Comparison of ENCODE assay signal across 8 cellular contexts in the genomic region with DNA sequence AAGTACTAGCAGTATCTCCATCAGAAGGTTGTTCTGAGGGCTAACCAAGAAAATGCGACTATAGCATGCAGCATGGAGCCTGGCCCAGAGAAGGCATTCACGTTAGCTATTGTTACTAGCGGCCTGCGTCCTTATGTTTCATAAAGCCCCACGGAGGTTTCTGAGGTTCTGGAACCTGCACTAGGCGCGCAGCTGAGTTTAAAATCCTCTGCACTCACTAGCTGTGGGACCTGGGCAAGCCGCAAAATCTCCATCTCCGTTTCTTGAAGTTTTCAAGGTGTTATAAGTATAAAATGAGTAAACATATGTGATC. TPM values are rescaled to one million over a fixed set of nuclear protein-coding genes. Genes with fewer than 3 reads are reported as not detected.
A peak's percentile ranks its signal among the peaks of the same experiment; 100 is the strongest.
DNase-seq lines count a peak whose midpoint lies in the region; ATAC-seq and TF ChIP-seq lines count a peak whose summit lies in the region.

No MANE protein-coding gene starts in this region.

- H3K27me3 Mint-ChIP-seq in CD4-positive, alpha-beta memory T cell: peaks cover 0 to 3% of the 10 kb centered on the region in 2 donors

- peak overlapping the region; percentile 77 to 89 for H3K4me3 ChIP-seq in CD4-positive, alpha-beta memory T cell (ENCODE audit: low read length in 2 of 2)
- peak overlapping the region; percentile 92 for H3K4me3 ChIP-seq in brain microvascular endothelial cell (ENCODE audit: low read depth, low read length)
- peak overlapping the region; percentile 93 to 95 (median 95) for H3K4me3 ChIP-seq in right lobe of liver
- H3K4me3 ChIP-seq in tibial nerve: peak overlapping the region; percentile 73 to 92 (median 91)

- ATAC-seq in HG03558 (IDR thresholded peaks at IDR 0.05; ENCODE audit: extremely low read depth, unreplicated experiment) (peak; percentile 1), right lobe of liver (peak in 1 of 4 donors; percentile 3), HG03439 (IDR thresholded peaks at IDR 0.05; ENCODE audit: unreplicated experiment) (no peak)

- 14% methylated on average over 6 of the region's 9 CpGs for WGBS in right lobe of liver (ENCODE audit: insufficient coverage, low coverage, low lambda C conversion rate, missing lambda C conversion rate)
- WGBS in tibial nerve, 2 donors: 13 to 14% methylated on average over 9 of the region's 9 CpGs

- peaks cover 4 to 14% of the 10 kb centered on the region in 2 donors for H3K36me3 Mint-ChIP-seq in CD4-positive, alpha-beta memory T cell

- no peaks in the 10 kb centered on the region for H3K9me3 ChIP-seq in CD4-positive, alpha-beta memory T cell (ENCODE audit: control insufficient read depth in 1 of 2, low read length in 2 of 2)
- H3K9me3 ChIP-seq in right lobe of liver (no peaks in the 10 kb centered on the region), tibial nerve (no peaks in the 10 kb centered on the region)

- in situ Hi-C loops in brain microvascular endothelial cell (cut with HindIII; ENCODE audit: low pct_ligation_motif_present, low sequenced_read_pairs): no loop called here

- H3K4me1 ChIP-seq in CD4-positive, alpha-beta memory T cell (ENCODE audit: insufficient read depth, low read length): peaks cover 18% of the 10 kb centered on the region
- H3K4me1 ChIP-seq in right lobe of liver (peaks cover 0 to 13% (median 4%) of the 10 kb centered on the region in 4 donors), tibial nerve (peaks cover 0 to 29% (median 0%) of the 10 kb centered on the region in 4 donors)

- H3K9me3 Mint-ChIP-seq in CD4-positive, alpha-beta memory T cell: no peaks in the 10 kb centered on the region

- intact Hi-C loops in CD4-positive, alpha-beta memory T cell (cut with micrococcal nuclease): loop anchor here (1.0 to 5.0 kb wide), 10 partner anchors 27 to 1414 kb away; a partner anchor contains a TSS
- intact Hi-C loops in right lobe of liver (cut with DNase I): no loop called here

- H3K36me3 ChIP-seq in CD4-positive, alpha-beta memory T cell (ENCODE audit: insufficient read depth, low read length): no peaks in the 10 kb centered on the region
- H3K36me3 ChIP-seq in brain microvascular endothelial cell (replicated peaks): no peaks in the 10 kb centered on the region
- no peaks in the 10 kb centered on the region for H3K36me3 ChIP-seq in right lobe of liver
- H3K36me3 ChIP-seq in tibial nerve: no peaks in the 10 kb centered on the region

- peaks cover 24 to 47% (median 36%) of the 10 kb centered on the region in 4 donors for H3K4me1 Mint-ChIP-seq in CD4-positive, alpha-beta memory T cell

- no peak for TF ChIP-seq EP300 in tibial nerve (IDR thresholded peaks at IDR 0.05)

- peak overlapping the region; percentile 92 to 99 (median 98) for H3K4me3 Mint-ChIP-seq in CD4-positive, alpha-beta memory T cell

- H3K27me3 ChIP-seq in CD4-positive, alpha-beta memory T cell (ENCODE audit: insufficient read depth, low read length): no peaks in the 10 kb centered on the region
- H3K27me3 ChIP-seq in brain microvascular endothelial cell (replicated peaks) (no peaks in the 10 kb centered on the region), right lobe of liver (no peaks in the 10 kb centered on the region), tibial nerve (no peaks in the 10 kb centered on the region)

- no peak for TF ChIP-seq POLR2A in right lobe of liver (IDR thresholded peaks at IDR 0.05)
- TF ChIP-seq POLR2A in tibial nerve (IDR thresholded peaks at IDR 0.05): no peak

- no peak for DNase-seq in CD4-positive, alpha-beta memory T cell
- DNase-seq in brain microvascular endothelial cell: no peak
- DNase-seq in right lobe of liver: no peak
- DNase-seq in tibial nerve (ENCODE audit: low spot score in 2 of 2): peak in 1 of 2 donors; percentile 24
- DNase-seq in SW 1271 (lab: John Stamatoyannopoulos, UW): no peak
- DNase-seq in SHP77 (lab: John Stamatoyannopoulos, UW): no peak

- CTCF ChIA-PET in CD4-positive, alpha-beta memory T cell (lab: Charles Lee; ENCODE audit: partially characterized antibody): interaction anchor here (0.8 to 2.0 kb wide), 8 partner anchors 29 to 331 kb away, joined by 3 to 9 read pairs (median 4); a partner anchor contains a TSS

- H3K27ac Mint-ChIP-seq in CD4-positive, alpha-beta memory T cell: peak overlapping the region; percentile 75 to 94 (median 90)

- peak overlapping the region; percentile 65 for H3K27ac ChIP-seq in CD4-positive, alpha-beta memory T cell (ENCODE audit: low read depth, low read length)
- H3K27ac ChIP-seq in brain microvascular endothelial cell: no peak overlapping the region
- peak overlapping the region in 1 of 3 donors; percentile 93 for H3K27ac ChIP-seq in right lobe of liver
- H3K27ac ChIP-seq in tibial nerve: peak overlapping the region; percentile 15 to 85 (median 66)

- POLR2A ChIA-PET in CD4-positive, alpha-beta memory T cell (lab: Charles Lee; ENCODE audit: partially characterized antibody): interaction anchor here (0.9 to 3.1 kb wide), 17 partner anchors 10 to 416 kb away, joined by 3 to 110 read pairs (median 4); a partner anchor contains a TSS

- no peak for TF ChIP-seq CTCF in brain microvascular endothelial cell (IDR thresholded peaks at IDR 0.05; ENCODE audit: low read depth, low read length, missing control alignments)
- TF ChIP-seq CTCF in right lobe of liver (IDR thresholded peaks at IDR 0.05): no peak
- TF ChIP-seq CTCF in tibial nerve (IDR thresholded peaks at IDR 0.05): no peak

RNA-seq across cellular contexts. Expression of a gene that starts 0.7 kb away (rescaled TPM):
- 10 to 100 TPM; 30.0 to 33.2 TPM for total RNA-seq in CD4-positive, alpha-beta memory T cell
- polyA plus RNA-seq in CD4-positive, alpha-beta memory T cell: 10 to 100 TPM; 13.5 to 22.5 TPM
- 10 to 100 TPM; 11.3 to 18.2 (median 13.9) TPM for total RNA-seq in right lobe of liver
- total RNA-seq in tibial nerve: 10 to 100 TPM; 26.1 to 38.1 (median 31.9) TPM
